16 cellular contexts compared by ENCODE assay signal in the genomic region with DNA sequence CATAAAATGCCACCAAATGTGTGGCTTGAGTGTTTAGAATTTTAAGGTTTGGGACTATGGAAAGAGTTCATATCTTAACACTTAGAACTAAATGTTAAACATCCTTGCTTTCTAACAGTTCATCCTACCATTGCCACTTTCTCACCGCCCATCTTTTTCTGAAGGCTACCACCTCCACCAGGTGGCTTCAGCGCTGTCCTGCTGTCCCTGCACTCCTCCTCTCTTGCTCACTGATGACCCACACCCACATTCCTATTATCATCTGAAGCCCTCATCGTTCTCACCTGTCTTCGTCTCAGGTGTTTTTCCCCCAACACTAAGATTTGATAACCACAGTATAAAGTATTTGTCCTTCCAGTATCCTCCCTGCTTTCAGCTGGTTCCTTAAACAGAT. TPM values are rescaled to one million over a fixed set of nuclear protein-coding genes. Genes with fewer than 3 reads are reported as not detected.
A peak's percentile ranks its signal among the peaks of the same experiment; 100 is the strongest.
DNase-seq lines count a peak whose midpoint lies in the region; TF ChIP-seq lines count a peak whose summit lies in the region.
"Had no signal": no experiment of that assay in that cellular context is flagged by ENCODE, and none has a peak within 500 bp of the region (broad histone marks: within the 10 kb centered on the region; RNA-seq: fewer than 3 reads in every experiment).

No MANE protein-coding gene starts in this region.

- H3K4me3 Mint-ChIP-seq in brain = peak overlapping the region in 2 of 5 experiments; percentile 47 to 57
- no peak overlapping the region for H3K4me3 Mint-ChIP-seq in activated naive CD8-positive, alpha-beta T cell treated with anti-CD3 and anti-CD28 coated beads for 36 hours
- H3K4me3 Mint-ChIP-seq: CD4-positive, alpha-beta T cell had no signal

- no peak for TF ChIP-seq CTCF in brain (conservative IDR thresholded peaks at IDR 0.05)

- H3K27ac ChIP-seq in layer of hippocampus (ENCODE audit: low read depth, low read length) (peak overlapping the region; percentile 91), temporal lobe (ENCODE audit: low read depth, low read length) (peak overlapping the region; percentile 100)

- H3K36me3 Mint-ChIP-seq in brain = peaks cover 5% of the 10 kb centered on the region
- H3K36me3 Mint-ChIP-seq in activated naive CD8-positive, alpha-beta T cell treated with anti-CD3 and anti-CD28 coated beads for 36 hours = no peaks in the 10 kb centered on the region

- H3K27me3 ChIP-seq in layer of hippocampus (ENCODE audit: control insufficient read depth, insufficient read depth, low read length) = no peaks in the 10 kb centered on the region

- H3K27ac Mint-ChIP-seq in brain = peak overlapping the region in 4 of 5 experiments; percentile 19 to 94 (median 92)
- H3K27ac Mint-ChIP-seq in activated naive CD8-positive, alpha-beta T cell treated with anti-CD3 and anti-CD28 coated beads for 36 hours = no peak overlapping the region
- H3K27ac Mint-ChIP-seq: CD4-positive, alpha-beta T cell had no signal

- H3K4me1 Mint-ChIP-seq in brain = peaks cover 81% of the 10 kb centered on the region
- no peaks in the 10 kb centered on the region for H3K4me1 Mint-ChIP-seq in activated naive CD8-positive, alpha-beta T cell treated with anti-CD3 and anti-CD28 coated beads for 36 hours

- DNase-seq in NCI-H69 (lab: John Stamatoyannopoulos, UW) = peak; percentile 15
- DNase-seq in activated naive CD8-positive, alpha-beta T cell treated with anti-CD3 and anti-CD28 coated beads for 36 hours = no peak
- no peak for DNase-seq in activated gamma-delta T cell treated with Interleukin-2 at 50 U/mL for 16 hours
- DNase-seq in inferior parietal cortex (ENCODE audit: extremely low spot score) = no peak
- DNase-seq: CD4-positive, alpha-beta T cell; Kasumi-1; MG63; NCI-H1048; NCI-H1417 treated with DMSO at 0.1 percent for 48 hours; NCI-H187; SIG-M5; SK-N-SH had no signal

- H3K27me3 Mint-ChIP-seq in brain = no peaks in the 10 kb centered on the region
- H3K27me3 Mint-ChIP-seq in activated naive CD8-positive, alpha-beta T cell treated with anti-CD3 and anti-CD28 coated beads for 36 hours = peaks cover 34% of the 10 kb centered on the region

- H3K9me3 Mint-ChIP-seq in brain = peaks cover 0 to 2% (median 0%) of the 10 kb centered on the region in 5 experiments
- H3K9me3 Mint-ChIP-seq in activated naive CD8-positive, alpha-beta T cell treated with anti-CD3 and anti-CD28 coated beads for 36 hours = no peaks in the 10 kb centered on the region
- H3K9me3 Mint-ChIP-seq: CD4-positive, alpha-beta T cell had no signal

RNA-seq across cellular contexts. Expression of a gene that starts 7.4 kb away (rescaled TPM):
- 7.4 TPM for polyA plus RNA-seq in brain (ENCODE audit: insufficient read depth, low read depth, low replicate concordance)
- total RNA-seq in temporal lobe = 19.7 TPM
- not detected for total RNA-seq in activated naive CD8-positive, alpha-beta T cell treated with anti-CD3 and anti-CD28 coated beads for 36 hours
- total RNA-seq: CD4-positive, alpha-beta T cell had no signal
- polyA plus RNA-seq: BJ had no signal

Comparison
In these comparisons a context has a peak if more than half of its experiments do, and no peak if none do; other contexts are left out.
1. RNA of a gene that starts 7.4 kb away (total RNA-seq): 19.7 TPM in temporal lobe (single experiment); not detected in activated naive CD8-positive, alpha-beta T cell treated with anti-CD3 and anti-CD28 coated beads for 36 hours; every median in the first group is over 10 times any median in the second.